In the genomic region with DNA sequence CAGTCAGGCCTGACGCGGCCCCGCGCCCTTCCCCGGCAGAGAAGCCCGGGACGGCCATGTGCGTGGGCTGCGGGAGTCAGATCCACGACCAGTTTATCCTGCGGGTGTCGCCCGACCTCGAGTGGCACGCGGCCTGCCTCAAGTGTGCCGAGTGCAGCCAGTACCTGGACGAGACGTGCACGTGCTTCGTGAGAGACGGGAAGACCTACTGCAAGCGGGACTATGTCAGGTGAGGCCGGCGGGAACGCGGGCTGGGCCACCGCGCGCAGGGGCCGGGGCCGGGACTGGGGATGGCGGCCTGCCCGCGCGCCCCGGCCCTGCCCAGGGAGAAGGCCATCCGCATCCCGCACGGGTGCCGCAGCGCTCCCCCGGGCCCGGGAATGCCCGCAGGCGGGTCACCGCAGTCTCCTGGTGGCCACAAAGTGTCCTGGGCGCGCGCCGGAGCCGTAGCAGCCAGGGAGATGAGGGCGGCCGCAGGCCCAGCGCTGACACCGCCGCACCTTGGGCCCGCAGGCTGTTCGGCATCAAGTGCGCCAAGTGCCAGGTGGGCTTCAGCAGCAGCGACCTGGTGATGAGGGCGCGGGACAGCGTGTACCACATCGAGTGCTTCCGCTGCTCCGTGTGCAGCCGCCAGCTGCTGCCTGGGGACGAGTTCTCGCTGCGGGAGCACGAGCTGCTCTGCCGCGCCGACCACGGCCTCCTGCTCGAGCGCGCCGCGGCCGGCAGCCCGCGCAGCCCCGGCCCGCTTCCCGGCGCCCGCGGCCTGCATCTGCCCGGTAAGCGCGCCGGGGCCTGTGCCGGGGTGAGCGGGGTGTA, we compare ENCODE assay signal across 9 cellular contexts. TPM values are rescaled to one million over a fixed set of nuclear protein-coding genes. Genes with fewer than 3 reads are reported as not detected.
DNase-seq lines count a peak whose midpoint lies in the region; ATAC-seq, FAIRE-seq and TF ChIP-seq lines count a peak whose summit lies in the region.
"Had no signal": no experiment of that assay in that cellular context is flagged by ENCODE, and none has a peak within 500 bp of the region (broad histone marks: within the 10 kb centered on the region; RNA-seq: fewer than 3 reads in every experiment).

No MANE protein-coding gene starts in this region.

- peaks cover 31% of the 10 kb centered on the region for H3K4me1 Mint-ChIP-seq in endodermal cell
- peaks cover 28% of the 10 kb centered on the region for H3K4me1 Mint-ChIP-seq in progenitor cell of endocrine pancreas (ENCODE audit: low read depth)

- peak overlapping the region; percentile 53 for H3K4me3 Mint-ChIP-seq in endodermal cell
- H3K4me3 Mint-ChIP-seq in progenitor cell of endocrine pancreas (ENCODE audit: low read depth), result peak overlapping the region; percentile 67

- 3% methylated on average over 54 to 96 of the region's 96 CpGs for WGBS in endodermal cell (ENCODE audit: insufficient coverage in 1 of 2, insufficient read length in 1 of 2), 2 experiments

- no peak overlapping the region for H3K27ac Mint-ChIP-seq in endodermal cell
- no peak overlapping the region for H3K27ac Mint-ChIP-seq in progenitor cell of endocrine pancreas

- H3K9ac ChIP-seq in NT2/D1 (ENCODE audit: insufficient read length, low read depth), result peak overlapping the region; percentile 68
- no peak overlapping the region for H3K9ac ChIP-seq in endodermal cell (ENCODE audit: extremely low read depth, low read length, poor library complexity, severe bottlenecking)

- H3K36me3 ChIP-seq in NT2/D1 (ENCODE audit: insufficient read depth, insufficient read length, low read length) (no peaks in the 10 kb centered on the region), endodermal cell (ENCODE audit: control insufficient read depth, insufficient read depth, low read length) (no peaks in the 10 kb centered on the region)

- H3K4me1 ChIP-seq in NT2/D1 (ENCODE audit: insufficient read depth, insufficient read length) (peaks cover 25% of the 10 kb centered on the region), endodermal cell (ENCODE audit: control insufficient read depth, insufficient read depth, low read length) (peaks cover 3% of the 10 kb centered on the region)

- H3K9me3 ChIP-seq in NT2/D1 (ENCODE audit: insufficient read depth, low read length) (peaks cover 8% of the 10 kb centered on the region; the same call in 1 of the 2 replicates), endodermal cell (ENCODE audit: control insufficient read depth, low read length) (no peaks in the 10 kb centered on the region)

- no peak overlapping the region for H3K27ac ChIP-seq in endodermal cell (ENCODE audit: low read depth, low read length)

- H3K27me3 ChIP-seq in NT2/D1 (ENCODE audit: insufficient read depth, insufficient read length) (peaks cover 100% of the 10 kb centered on the region), endodermal cell (ENCODE audit: control insufficient read depth, insufficient read depth, low read length, poor library complexity, severe bottlenecking) (peaks cover 100% of the 10 kb centered on the region)

- in situ Hi-C loops in GM13976 (cut with MboI; ENCODE audit: low sequenced_read_pairs, unreplicated experiment), result no loop called here

- H3K36me3 Mint-ChIP-seq in endodermal cell (ENCODE audit: low read depth), result no peaks in the 10 kb centered on the region
- H3K36me3 Mint-ChIP-seq in progenitor cell of endocrine pancreas (ENCODE audit: insufficient read depth), result no peaks in the 10 kb centered on the region

- ATAC-seq in HG02840 (IDR thresholded peaks at IDR 0.05; ENCODE audit: low FRiP score, unreplicated experiment), result no peak
- ATAC-seq in GM19467 (IDR thresholded peaks at IDR 0.05; ENCODE audit: unreplicated experiment), result no peak

- TF ChIP-seq CTCF in GM13976 (IDR thresholded peaks at IDR 0.05; ENCODE audit: borderline replicate concordance, control extremely low read depth, extremely low read depth, insufficient read depth, missing control alignments), result no peak
- TF ChIP-seq CTCF in endodermal cell (conservative IDR thresholded peaks at IDR 0.05), result peak; percentile 44
- TF ChIP-seq CTCF in progenitor cell of endocrine pancreas (IDR thresholded peaks at IDR 0.05; ENCODE audit: unreplicated experiment), result no peak
- no peak for TF ChIP-seq CTCF in D721Med (IDR thresholded peaks at IDR 0.05; ENCODE audit: insufficient read depth, missing control alignments)

- no peak for FAIRE-seq in D721Med (lab: Jason Lieb, UNC)

- DNase-seq in GM13976 (ENCODE audit: low spot score) (peak; percentile 30), NT2/D1 (ENCODE audit: low read depth, low spot score) (no peak), endodermal cell (peak; percentile 85), progenitor cell of endocrine pancreas (ENCODE audit: low spot score, unreplicated experiment) (peak; percentile 26), D721Med (ENCODE audit: insufficient read length, low spot score) (no peak), T1000 (lab: John Stamatoyannopoulos, UW) (no peak)

- H3K27me3 Mint-ChIP-seq in endodermal cell (ENCODE audit: insufficient read depth), result peaks cover 95% of the 10 kb centered on the region
- peaks cover 87% of the 10 kb centered on the region for H3K27me3 Mint-ChIP-seq in progenitor cell of endocrine pancreas

- H3K9me3 Mint-ChIP-seq in endodermal cell, result peaks cover 5% of the 10 kb centered on the region
- no peaks in the 10 kb centered on the region for H3K9me3 Mint-ChIP-seq in progenitor cell of endocrine pancreas (ENCODE audit: low read depth)

- H3K4me3 ChIP-seq in NT2/D1 (ENCODE audit: insufficient read length, low read depth) (peak overlapping the region; percentile 42), endodermal cell (ENCODE audit: low read length) (no peak overlapping the region)

RNA-seq across cellular contexts. Expression of a gene that starts 1.4 kb away (rescaled TPM):
- under 1 TPM; 0.51 to 0.66 TPM for total RNA-seq in endodermal cell
- 0.25 TPM for polyA plus RNA-seq in endodermal cell (2013, experiment 1 of 2)
- not detected for polyA plus RNA-seq in endodermal cell (2013, experiment 2 of 2)
- 0.36 and 0.38 TPM in 2 replicates for total RNA-seq in progenitor cell of endocrine pancreas
- total RNA-seq: skeletal muscle tissue had no signal

RNA-seq across cellular contexts. Expression of a gene that starts 26.7 kb away (rescaled TPM):
- 100 to 1,000 TPM; 142 to 157 TPM for total RNA-seq in endodermal cell
- polyA plus RNA-seq in endodermal cell (2013, experiment 1 of 2), result 98.2 TPM
- 87.0 TPM for polyA plus RNA-seq in endodermal cell (2013, experiment 2 of 2)
- 105 and 107 TPM in 2 replicates for total RNA-seq in progenitor cell of endocrine pancreas

Comparison
In these comparisons a context has a peak if more than half of its experiments do, and no peak if none do; other contexts are left out.
1. DNase-seq: peak in GM13976 (single experiment), endodermal cell (single experiment) and progenitor cell of endocrine pancreas (single experiment); none in NT2/D1 (single experiment), D721Med (single experiment) and T1000 (single experiment).